In genomic region chr12:95515197-95515596, GRCh38 we compare ENCODE assay signal across 26 cellular contexts. TPM values are rescaled to one million over a fixed set of nuclear protein-coding genes. Genes with fewer than 3 reads are reported as not detected.
"Had no signal": no experiment of that assay in that cellular context is flagged by ENCODE, and none has a peak within 500 bp of the region (broad histone marks: within the 10 kb centered on the region; RNA-seq: fewer than 3 reads in every experiment).

No MANE protein-coding gene starts in this region.

- H3K4me3 Mint-ChIP-seq: activated CD8-positive, alpha-beta memory T cell treated with anti-CD3 and anti-CD28 coated beads, Interleukin-2, amount 10 ng/mL, durations not matched to agents 7 days and 5 days; activated CD8-positive, alpha-beta T cell treated with anti-CD3 and anti-CD28 coated beads, Interleukin-2, amount 10 ng/mL, durations not matched to agents 7 days and 5 days; activated naive CD8-positive, alpha-beta T cell treated with anti-CD3 and anti-CD28 coated beads, Interleukin-2, amount 10 ng/mL, durations not matched to agents 7 days and 5 days; immature natural killer cell; naive thymus-derived CD8-positive, alpha-beta T cell; neural crest cell; T-helper 17 cell had no signal

- H3K27me3 ChIP-seq: brain microvascular endothelial cell, dorsolateral prefrontal cortex, spleen, transverse colon had no signal

- H3K4me3 ChIP-seq: coronary artery, dorsolateral prefrontal cortex, spleen, transverse colon had no signal

- DNase-seq: activated CD4-positive, alpha-beta T cell treated with anti-CD3 and anti-CD28 coated beads for 1 hour; activated CD8-positive, alpha-beta memory T cell treated with anti-CD3 and anti-CD28 coated beads, Interleukin-2, amount 10 ng/mL, durations not matched to agents 7 days and 5 days; activated CD8-positive, alpha-beta T cell treated with anti-CD3 and anti-CD28 coated beads, Interleukin-2, amount 10 ng/mL, durations not matched to agents 7 days and 5 days; activated effector memory CD4-positive, alpha-beta T cell treated with Interleukin-2 at 50 U/mL for 16 hours; activated naive CD4-positive, alpha-beta T cell treated with Interleukin-2 at 50 U/mL for 16 hours; activated naive CD8-positive, alpha-beta T cell treated with anti-CD3 and anti-CD28 coated beads, Interleukin-2, amount 10 ng/mL, durations not matched to agents 7 days and 5 days; amniotic stem cell; brain microvascular endothelial cell; dorsolateral prefrontal cortex; foreskin fibroblast; head of caudate nucleus; hypothalamus; immature natural killer cell; kidney; naive thymus-derived CD8-positive, alpha-beta T cell; right cardiac atrium; spleen; stimulated activated naive CD4-positive, alpha-beta T cell treated with Interleukin-2 at 50 U/mL for 16 hours; SW 1271; T-helper 17 cell; T1000; transverse colon; WERI-Rb-1 had no signal

- H3K4me1 ChIP-seq: spleen, transverse colon had no signal

- H3K9me3 ChIP-seq: spleen, transverse colon had no signal

- FAIRE-seq: kidney had no signal

- H3K27me3 Mint-ChIP-seq: activated CD8-positive, alpha-beta memory T cell treated with anti-CD3 and anti-CD28 coated beads, Interleukin-2, amount 10 ng/mL, durations not matched to agents 7 days and 5 days; activated naive CD8-positive, alpha-beta T cell treated with anti-CD3 and anti-CD28 coated beads, Interleukin-2, amount 10 ng/mL, durations not matched to agents 7 days and 5 days; naive thymus-derived CD8-positive, alpha-beta T cell; T-helper 17 cell had no signal

- H3K9me3 Mint-ChIP-seq: activated naive CD8-positive, alpha-beta T cell treated with anti-CD3 and anti-CD28 coated beads, Interleukin-2, amount 10 ng/mL, durations not matched to agents 7 days and 5 days; immature natural killer cell; naive thymus-derived CD8-positive, alpha-beta T cell; neural crest cell had no signal

- ATAC-seq: activated CD8-positive, alpha-beta memory T cell treated with anti-CD3 and anti-CD28 coated beads, Interleukin-2, amount 10 ng/mL, durations not matched to agents 7 days and 5 days; activated CD8-positive, alpha-beta T cell treated with anti-CD3 and anti-CD28 coated beads, Interleukin-2, amount 10 ng/mL, durations not matched to agents 7 days and 5 days; esophagus mucosa; naive thymus-derived CD8-positive, alpha-beta T cell; right cardiac atrium; T-helper 17 cell had no signal

- H3K4me1 Mint-ChIP-seq: activated naive CD8-positive, alpha-beta T cell treated with anti-CD3 and anti-CD28 coated beads, Interleukin-2, amount 10 ng/mL, durations not matched to agents 7 days and 5 days; neural crest cell had no signal

- H3K27ac Mint-ChIP-seq: activated CD8-positive, alpha-beta memory T cell treated with anti-CD3 and anti-CD28 coated beads, Interleukin-2, amount 10 ng/mL, durations not matched to agents 7 days and 5 days; activated CD8-positive, alpha-beta T cell treated with anti-CD3 and anti-CD28 coated beads, Interleukin-2, amount 10 ng/mL, durations not matched to agents 7 days and 5 days; activated naive CD8-positive, alpha-beta T cell treated with anti-CD3 and anti-CD28 coated beads, Interleukin-2, amount 10 ng/mL, durations not matched to agents 7 days and 5 days; immature natural killer cell; T-helper 17 cell had no signal

- H3K27ac ChIP-seq: brain microvascular endothelial cell, coronary artery, dorsolateral prefrontal cortex, spleen, transverse colon, WERI-Rb-1 had no signal

RNA-seq across cellular contexts. Expression of gene USP44, which starts 36.1 kb away (rescaled TPM):
- total RNA-seq: esophagus mucosa had no signal
